Comparison of ENCODE assay signal across 13 cellular contexts in genomic region chr1:111622166-111622565, GRCh38. TPM values are rescaled to one million over a fixed set of nuclear protein-coding genes. Genes with fewer than 3 reads are reported as not detected.
A peak's percentile ranks its signal among the peaks of the same experiment; 100 is the strongest.
DNase-seq lines count a peak whose midpoint lies in the region; ATAC-seq, FAIRE-seq and TF ChIP-seq lines count a peak whose summit lies in the region.
"Had no signal": no experiment of that assay in that cellular context is flagged by ENCODE, and none has a peak within 500 bp of the region (broad histone marks: within the 10 kb centered on the region; RNA-seq: fewer than 3 reads in every experiment).

No MANE protein-coding gene starts in this region.

- H3K4me1 ChIP-seq in left ventricle myocardium inferior, result peaks cover 81% of the 10 kb centered on the region
- peaks cover 19 to 49% of the 10 kb centered on the region in 2 donors for H3K4me1 ChIP-seq in muscle layer of duodenum (ENCODE audit: control insufficient read depth in 1 of 2, insufficient read depth in 2 of 2, low read length in 2 of 2)
- peaks cover 11 to 13% of the 10 kb centered on the region in 2 donors for H3K4me1 ChIP-seq in kidney (ENCODE audit: control insufficient read depth in 1 of 2, insufficient read depth in 1 of 2, low read depth in 1 of 2, low read length in 2 of 2)

- DNase-seq in left ventricle myocardium inferior (no peak), Right ventricle myocardium inferior (ENCODE audit: missing footprints) (no peak), type B pancreatic cell (ENCODE audit: extremely low spot score, unreplicated experiment) (no peak), kidney (no peak), NOMO-1 (lab: John Stamatoyannopoulos, UW; ENCODE audit: unreplicated experiment in 2 of 2) (no peak)
- DNase-seq in stimulated activated CD4-positive, alpha-beta T cell treated with anti-CD3 and anti-CD28 coated beads, Interleukin-2, amount 100 ng/mL, for 24 hours, result no peak
- DNase-seq: activated naive CD4-positive, alpha-beta T cell treated with anti-CD3 and anti-CD28 coated beads, Interleukin-2, amount 50 U/mL, for 16 hours; NCI-H1694; NK-92 treated with Interleukin-12 subunit alpha and Interleukin-12 subunit beta, amount 100 ng/mL, for 24 hours; nucleus accumbens had no signal

- no peak overlapping the region for H3K9ac ChIP-seq in kidney (ENCODE audit: low read length in 2 of 2)

- H3K27me3 Mint-ChIP-seq in activated T-helper 17 cell treated with anti-CD3 and anti-CD28 coated beads, Interleukin-2, amount 50 U/mL, for 72 hours, result no peaks in the 10 kb centered on the region
- H3K27me3 Mint-ChIP-seq in type B pancreatic cell, result no peaks in the 10 kb centered on the region

- FAIRE-seq in kidney (lab: Jason Lieb, UNC), result no peak
- FAIRE-seq: endometrium had no signal

- H3K27ac Mint-ChIP-seq in activated T-helper 17 cell treated with anti-CD3 and anti-CD28 coated beads, Interleukin-2, amount 50 U/mL, for 72 hours, result peak overlapping the region; percentile 92
- no peak overlapping the region for H3K27ac Mint-ChIP-seq in type B pancreatic cell

- H3K27ac ChIP-seq in left ventricle myocardium inferior (replicated peaks) (peak overlapping the region; percentile 98), muscle layer of duodenum (ENCODE audit: low read length) (peak overlapping the region; percentile 70), kidney (ENCODE audit: low read depth in 2 of 2, low read length in 2 of 2) (no peak overlapping the region)

- H3K36me3 Mint-ChIP-seq in activated T-helper 17 cell treated with anti-CD3 and anti-CD28 coated beads, Interleukin-2, amount 50 U/mL, for 72 hours (ENCODE audit: low read depth), result peaks cover 64% of the 10 kb centered on the region
- H3K36me3 Mint-ChIP-seq in type B pancreatic cell, result no peaks in the 10 kb centered on the region

- no peaks in the 10 kb centered on the region for H3K36me3 ChIP-seq in left ventricle myocardium inferior
- H3K36me3 ChIP-seq in muscle layer of duodenum (ENCODE audit: control insufficient read depth in 1 of 2, insufficient read depth in 2 of 2, low read length in 2 of 2), result peaks cover 0 to 4% of the 10 kb centered on the region in 2 donors
- no peaks in the 10 kb centered on the region for H3K36me3 ChIP-seq in kidney (ENCODE audit: control insufficient read depth in 1 of 2, insufficient read depth in 2 of 2, low read length in 2 of 2)

- no peak overlapping the region for H3K4me3 ChIP-seq in left ventricle myocardium inferior
- peak overlapping the region in 1 of 2 donors; percentile 38 for H3K4me3 ChIP-seq in muscle layer of duodenum (ENCODE audit: low read depth in 1 of 2, low read length in 2 of 2)
- H3K4me3 ChIP-seq in kidney (ENCODE audit: low read length in 2 of 2), result no peak overlapping the region

- H3K4me1 Mint-ChIP-seq in activated T-helper 17 cell treated with anti-CD3 and anti-CD28 coated beads, Interleukin-2, amount 50 U/mL, for 72 hours, result peaks cover 42% of the 10 kb centered on the region
- peaks cover 39% of the 10 kb centered on the region for H3K4me1 Mint-ChIP-seq in type B pancreatic cell (ENCODE audit: unreplicated experiment)

- no peaks in the 10 kb centered on the region for H3K27me3 ChIP-seq in left ventricle myocardium inferior (ENCODE audit: low read depth)
- H3K27me3 ChIP-seq in muscle layer of duodenum (ENCODE audit: low read depth, low read length), result no peaks in the 10 kb centered on the region

- H3K9me3 Mint-ChIP-seq in activated T-helper 17 cell treated with anti-CD3 and anti-CD28 coated beads, Interleukin-2, amount 50 U/mL, for 72 hours, result no peaks in the 10 kb centered on the region
- no peaks in the 10 kb centered on the region for H3K9me3 Mint-ChIP-seq in type B pancreatic cell

- TF ChIP-seq CTCF in left ventricle myocardium inferior (IDR thresholded peaks at IDR 0.05; ENCODE audit: borderline replicate concordance), result no peak
- TF ChIP-seq CTCF in type B pancreatic cell (conservative IDR thresholded peaks at IDR 0.05), result no peak
- TF ChIP-seq CTCF in kidney (IDR thresholded peaks at IDR 0.05; ENCODE audit: borderline replicate concordance, extremely low read depth, insufficient read depth), result no peak

- intact Hi-C loops in left ventricle myocardium inferior (cut with micrococcal nuclease), result no loop called here
- intact Hi-C loops in Right ventricle myocardium inferior (cut with DNase I), result loop anchor here (5.0 to 10.0 kb wide), 2 partner anchors 35 to 107 kb away; no protein-coding TSS in a partner anchor
- intact Hi-C loops in kidney (cut with DNase I), result no loop called here

- H3K9me3 ChIP-seq in left ventricle myocardium inferior (replicated peaks), result no peaks in the 10 kb centered on the region
- no peaks in the 10 kb centered on the region for H3K9me3 ChIP-seq in muscle layer of duodenum (ENCODE audit: control insufficient read depth in 1 of 2, low read length in 2 of 2)
- H3K9me3 ChIP-seq in kidney (ENCODE audit: control insufficient read depth in 1 of 2, low read length in 2 of 2), result no peaks in the 10 kb centered on the region

- no peak for ATAC-seq in Right ventricle myocardium inferior
- ATAC-seq in activated T-helper 17 cell treated with anti-CD3 and anti-CD28 coated beads, Interleukin-2, amount 50 U/mL, for 72 hours (replicated peaks), result no peak

- H3K4me3 Mint-ChIP-seq in activated T-helper 17 cell treated with anti-CD3 and anti-CD28 coated beads, Interleukin-2, amount 50 U/mL, for 72 hours, result peak overlapping the region; percentile 97
- peak overlapping the region; percentile 71 for H3K4me3 Mint-ChIP-seq in type B pancreatic cell

RNA-seq across cellular contexts. Expression of gene RAP1A, which starts 2.6 kb away (rescaled TPM):
- total RNA-seq in left ventricle myocardium inferior (112 TPM), Right ventricle myocardium inferior (107 TPM), type B pancreatic cell (ENCODE audit: low replicate concordance) (42.3 and 58.0 TPM in 2 replicates), kidney (91.3 TPM)
- total RNA-seq in activated T-helper 17 cell treated with anti-CD3 and anti-CD28 coated beads, Interleukin-2, amount 50 U/mL, for 72 hours, result 100 to 1,000 TPM; 155 to 209 TPM
- polyA plus RNA-seq in kidney (ENCODE audit: insufficient read depth, low read depth, low replicate concordance), result 55.8 TPM

Comparison
In these comparisons a context has a peak if more than half of its experiments do, and no peak if none do; other contexts are left out.
1. H3K27ac ChIP-seq: peak in left ventricle myocardium inferior (single experiment) and muscle layer of duodenum (single experiment); none in kidney (0 of 2).